ENCODE assay signal across 15 cellular contexts in the genomic region with DNA sequence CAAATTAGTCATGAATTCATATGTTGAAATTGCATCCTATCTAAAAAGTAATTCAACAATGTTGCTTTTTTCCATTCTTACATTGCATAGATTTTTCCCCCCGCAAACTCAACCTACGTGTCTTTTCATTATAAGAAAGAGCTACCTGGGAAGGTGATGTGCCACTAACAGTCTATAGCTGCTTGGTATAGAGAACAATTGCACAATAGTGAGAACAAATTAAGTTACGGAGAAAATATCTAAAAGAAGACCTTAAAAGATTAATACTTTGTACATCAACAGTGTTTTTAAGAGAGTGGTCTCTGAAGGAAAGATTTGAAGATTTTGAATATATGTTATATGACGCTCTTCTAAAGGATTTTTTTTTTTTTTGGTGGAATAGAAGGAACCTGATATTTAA.
"Had no signal": no experiment of that assay in that cellular context is flagged by ENCODE, and none has a peak within 500 bp of the region (broad histone marks: within the 10 kb centered on the region; RNA-seq: fewer than 3 reads in every experiment).

No MANE protein-coding gene starts in this region.

- H3K27me3 ChIP-seq: MG63, Peyer's patch, SJSA1 had no signal

- H3K4me2 ChIP-seq: SK-N-SH had no signal

- H3K9ac ChIP-seq: SK-N-SH had no signal

- H3K27ac Mint-ChIP-seq: T-cell had no signal

- H3K9me3 ChIP-seq: MG63, Peyer's patch, SJSA1, SK-N-SH had no signal

- H3K9me3 Mint-ChIP-seq: T-cell had no signal

- DNase-seq: MG63, NCI-H1092, NCI-H1417 treated with DMSO at 0.1 percent for 48 hours, NCI-H1930, NCI-H2107, NCI-H226, NCI-H510A, NCI-H524 treated with DMSO at 0.1 percent for 48 hours, NCI-H774, Peyer's patch, Right ventricle myocardium superior, SIG-M5, SK-N-SH, T-cell had no signal

- H3K4me3 Mint-ChIP-seq: T-cell had no signal

- H3K27me3 Mint-ChIP-seq: T-cell had no signal

- H3K4me3 ChIP-seq: MG63, Peyer's patch, SJSA1 had no signal

- H3K27ac ChIP-seq: Peyer's patch, SJSA1 had no signal

- H3K4me1 ChIP-seq: Peyer's patch, SJSA1 had no signal
